In the genomic region with DNA sequence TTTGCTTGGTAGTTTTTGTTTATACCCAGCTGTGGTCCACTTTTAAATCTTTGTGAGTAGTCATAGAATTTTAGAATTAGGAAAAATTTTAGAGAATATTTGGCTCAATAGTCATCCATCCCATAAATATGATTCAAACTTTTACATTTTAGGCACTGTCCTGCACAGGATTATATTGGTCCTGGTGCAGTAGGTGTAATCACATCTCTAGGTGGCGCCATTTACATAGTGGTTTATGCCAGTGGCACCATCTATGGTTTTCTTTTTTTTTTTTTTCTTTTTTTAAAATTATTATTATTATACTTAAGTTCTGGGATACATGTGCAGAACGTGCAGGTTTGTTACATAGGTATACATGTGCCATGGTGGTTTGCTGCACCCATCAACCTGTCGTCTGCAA, we compare ENCODE assay signal across 9 cellular contexts.
A peak's percentile ranks its signal among the peaks of the same experiment; 100 is the strongest.
DNase-seq lines count a peak whose midpoint lies in the region; ATAC-seq and TF ChIP-seq lines count a peak whose summit lies in the region.
"Had no signal": no experiment of that assay in that cellular context is flagged by ENCODE, and none has a peak within 500 bp of the region (broad histone marks: within the 10 kb centered on the region; RNA-seq: fewer than 3 reads in every experiment).

No MANE protein-coding gene starts in this region.

- ATAC-seq in psoas muscle (peak in 1 of 4 donors; percentile 72), GM19397 (IDR thresholded peaks at IDR 0.05; ENCODE audit: unreplicated experiment) (no peak)

- DNase-seq in G401 (ENCODE audit: low spot score) (peak; percentile 8), GM23248 (peak; percentile 64), NCI-H146 treated with DMSO at 0.1 percent for 48 hours (lab: John Stamatoyannopoulos, UW; ENCODE audit: unreplicated experiment) (peak; percentile 15), endothelial cell (ENCODE audit: low spot score) (peak; percentile 15), psoas muscle (no peak), GM03348 (ENCODE audit: low spot score) (no peak), T1000 (lab: John Stamatoyannopoulos, UW) (no peak)

- H3K27me3 ChIP-seq in GM23248 (replicated peaks; ENCODE audit: insufficient read depth) (no peaks in the 10 kb centered on the region), psoas muscle (ENCODE audit: insufficient read depth in 3 of 3, low read length in 2 of 3) (no peaks in the 10 kb centered on the region)

- no peak overlapping the region for H2AFZ ChIP-seq in GM23248

- no peaks in the 10 kb centered on the region for H3K9me3 ChIP-seq in GM23248 (ENCODE audit: low read depth)
- H3K9me3 ChIP-seq in psoas muscle = no peaks in the 10 kb centered on the region

- no peak overlapping the region for H3K9ac ChIP-seq in GM23248

- in situ Hi-C loops in G401 (cut with HindIII; ENCODE audit: low sequenced_read_pairs) = no loop called here
- in situ Hi-C loops in GM23248 (cut with MboI) = no loop called here

- H3K36me3 Mint-ChIP-seq in endothelial cell (ENCODE audit: low read depth, unreplicated experiment) = no peaks in the 10 kb centered on the region

- H3K27ac ChIP-seq in GM23248 (no peak overlapping the region), psoas muscle (no peak overlapping the region)
- H3K27ac ChIP-seq: skin epidermis had no signal

- no peaks in the 10 kb centered on the region for H3K9me3 Mint-ChIP-seq in endothelial cell (ENCODE audit: unreplicated experiment)

- H3K4me1 ChIP-seq in GM23248 (ENCODE audit: insufficient read depth) = no peaks in the 10 kb centered on the region
- no peaks in the 10 kb centered on the region for H3K4me1 ChIP-seq in psoas muscle

- H3K4me2 ChIP-seq in GM23248 (ENCODE audit: unreplicated experiment) = no peak overlapping the region

- no peaks in the 10 kb centered on the region for H3K79me2 ChIP-seq in GM23248 (ENCODE audit: insufficient read depth)

- TF ChIP-seq CTCF in endothelial cell (IDR thresholded peaks at IDR 0.05; ENCODE audit: unreplicated experiment) (peak; percentile 65), psoas muscle (IDR thresholded peaks at IDR 0.05) (peak; percentile 59)

- no peak overlapping the region for H3K27ac Mint-ChIP-seq in endothelial cell (ENCODE audit: unreplicated experiment)

- H3K27me3 Mint-ChIP-seq in endothelial cell (ENCODE audit: unreplicated experiment) = peaks cover 1% of the 10 kb centered on the region

- no peaks in the 10 kb centered on the region for H3F3A ChIP-seq in GM23248 (ENCODE audit: insufficient read depth)

- no peak overlapping the region for H3K4me3 Mint-ChIP-seq in endothelial cell (ENCODE audit: unreplicated experiment)

- intact Hi-C loops in psoas muscle (cut with DNase I) = no loop called here

- H3K4me3 ChIP-seq in GM23248 (no peak overlapping the region), psoas muscle (no peak overlapping the region)
- H3K4me3 ChIP-seq: skin epidermis had no signal

- H3K36me3 ChIP-seq in GM23248 (ENCODE audit: low read depth) (no peaks in the 10 kb centered on the region), psoas muscle (ENCODE audit: insufficient read depth in 1 of 2, low read depth in 1 of 2) (no peaks in the 10 kb centered on the region)

- no peaks in the 10 kb centered on the region for H4K20me1 ChIP-seq in GM23248 (ENCODE audit: insufficient read depth)

- WGBS in GM23248 (ENCODE audit: low coverage in 1 of 2, low lambda C conversion rate in 2 of 2, missing lambda C conversion rate in 2 of 2), 2 experiments = 12 to 13% methylated on average over 3 of the region's 3 CpGs
- whole genome bisulfite sequencing in psoas muscle, 3 donors = 43 to 53% (median 45%) methylated on average over 3 of the region's 3 CpGs

- no peaks in the 10 kb centered on the region for H3K9me2 ChIP-seq in GM23248 (ENCODE audit: insufficient read depth)

- H3K4me1 Mint-ChIP-seq in endothelial cell (ENCODE audit: unreplicated experiment) = no peaks in the 10 kb centered on the region

Comparison
In these comparisons a context has a peak if more than half of its experiments do, and no peak if none do; other contexts are left out.
1. DNase-seq: peak in G401 (single experiment), GM23248 (single experiment), NCI-H146 treated with DMSO at 0.1 percent for 48 hours (single experiment) and endothelial cell (single experiment); none in psoas muscle (0 of 2), GM03348 (single experiment) and T1000 (single experiment).